ENCODE assay signal across 1 cellular context in the genomic region with DNA sequence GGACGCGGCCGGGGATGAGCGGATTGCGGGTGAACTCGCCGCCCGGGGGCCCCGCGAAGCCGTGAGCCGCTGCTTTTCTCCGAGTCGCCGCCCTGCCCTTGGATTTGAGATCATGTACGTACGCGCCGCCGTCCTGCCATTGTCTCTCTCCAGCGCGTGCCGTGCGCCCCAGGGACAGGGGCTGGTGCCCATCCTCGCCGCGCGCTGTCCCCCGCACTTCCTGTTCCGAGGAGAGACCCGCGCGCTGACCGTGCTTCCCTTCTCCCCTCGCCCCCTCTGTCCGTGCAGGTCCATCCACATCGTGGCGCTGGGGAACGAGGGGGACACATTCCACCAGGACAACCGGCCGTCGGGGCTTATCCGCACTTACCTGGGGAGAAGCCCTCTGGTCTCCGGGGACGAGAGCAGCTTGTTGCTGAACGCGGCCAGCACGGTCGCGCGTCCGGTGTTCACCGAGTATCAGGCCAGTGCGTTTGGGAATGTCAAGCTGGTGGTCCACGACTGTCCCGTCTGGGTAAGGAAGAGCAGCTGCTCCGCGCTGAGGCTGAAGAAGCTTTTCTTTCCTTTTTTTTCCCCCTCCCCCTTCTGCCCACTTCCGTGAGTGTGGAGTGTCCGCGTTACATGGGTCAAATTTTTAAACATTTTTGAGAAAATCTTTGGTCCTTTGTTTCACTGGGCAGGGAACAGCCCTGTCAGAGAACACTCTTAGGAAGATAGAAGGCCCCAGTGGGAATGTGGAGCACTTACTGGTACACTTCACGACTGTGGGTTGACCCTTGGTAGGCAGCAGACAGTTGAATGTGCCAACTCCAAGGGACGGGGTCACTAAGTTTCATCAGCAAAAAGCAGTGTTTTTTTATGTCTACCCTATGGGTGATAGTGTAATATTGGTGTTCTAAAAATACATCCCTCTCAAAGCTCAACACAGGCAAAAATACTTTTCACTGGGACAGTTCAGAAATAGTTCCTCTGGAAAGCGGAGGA.
A peak's percentile ranks its signal among the peaks of the same experiment; 100 is the strongest.
TF ChIP-seq lines count a peak whose summit lies in the region.

No MANE protein-coding gene starts in this region.

TF ChIP-seq in HepG2, 621 proteins besides CTCF, POLR2A, EP300 and RAD21 (continued from another document and continues in another):
- TF ChIP-seq, protein P1, sequence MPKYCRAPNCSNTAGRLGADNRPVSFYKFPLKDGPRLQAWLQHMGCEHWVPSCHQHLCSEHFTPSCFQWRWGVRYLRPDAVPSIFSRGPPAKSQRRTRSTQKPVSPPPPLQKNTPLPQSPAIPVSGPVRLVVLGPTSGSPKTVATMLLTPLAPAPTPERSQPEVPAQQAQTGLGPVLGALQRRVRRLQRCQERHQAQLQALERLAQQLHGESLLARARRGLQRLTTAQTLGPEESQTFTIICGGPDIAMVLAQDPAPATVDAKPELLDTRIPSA (CRISPR knock-in tag; IDR thresholded peaks at IDR 0.05; ENCODE audit: borderline replicate concordance): 0 out of 2 replicates have a peak, but pooled peaks have one; percentile 75
- no peak for TF ChIP-seq FOXM1 (CRISPR knock-in tag; IDR thresholded peaks at IDR 0.05)
- TF ChIP-seq CBX5 (CRISPR knock-in tag; IDR thresholded peaks at IDR 0.05; ENCODE audit: borderline replicate concordance): 0 out of 2 replicates have a peak, but pooled peaks have one; percentile 50
- TF ChIP-seq, protein P2, sequence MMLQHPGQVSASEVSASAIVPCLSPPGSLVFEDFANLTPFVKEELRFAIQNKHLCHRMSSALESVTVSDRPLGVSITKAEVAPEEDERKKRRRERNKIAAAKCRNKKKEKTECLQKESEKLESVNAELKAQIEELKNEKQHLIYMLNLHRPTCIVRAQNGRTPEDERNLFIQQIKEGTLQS (CRISPR knock-in tag; IDR thresholded peaks at IDR 0.05): no peak
- no peak for TF ChIP-seq KLF13 (CRISPR knock-in tag; IDR thresholded peaks at IDR 0.05)
- TF ChIP-seq, protein P3, sequence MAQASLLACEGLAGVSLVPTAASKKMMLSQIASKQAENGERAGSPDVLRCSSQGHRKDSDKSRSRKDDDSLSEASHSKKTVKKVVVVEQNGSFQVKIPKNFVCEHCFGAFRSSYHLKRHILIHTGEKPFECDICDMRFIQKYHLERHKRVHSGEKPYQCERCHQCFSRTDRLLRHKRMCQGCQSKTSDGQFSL (CRISPR knock-in tag; IDR thresholded peaks at IDR 0.05): no peak
- TF ChIP-seq, protein P4, sequence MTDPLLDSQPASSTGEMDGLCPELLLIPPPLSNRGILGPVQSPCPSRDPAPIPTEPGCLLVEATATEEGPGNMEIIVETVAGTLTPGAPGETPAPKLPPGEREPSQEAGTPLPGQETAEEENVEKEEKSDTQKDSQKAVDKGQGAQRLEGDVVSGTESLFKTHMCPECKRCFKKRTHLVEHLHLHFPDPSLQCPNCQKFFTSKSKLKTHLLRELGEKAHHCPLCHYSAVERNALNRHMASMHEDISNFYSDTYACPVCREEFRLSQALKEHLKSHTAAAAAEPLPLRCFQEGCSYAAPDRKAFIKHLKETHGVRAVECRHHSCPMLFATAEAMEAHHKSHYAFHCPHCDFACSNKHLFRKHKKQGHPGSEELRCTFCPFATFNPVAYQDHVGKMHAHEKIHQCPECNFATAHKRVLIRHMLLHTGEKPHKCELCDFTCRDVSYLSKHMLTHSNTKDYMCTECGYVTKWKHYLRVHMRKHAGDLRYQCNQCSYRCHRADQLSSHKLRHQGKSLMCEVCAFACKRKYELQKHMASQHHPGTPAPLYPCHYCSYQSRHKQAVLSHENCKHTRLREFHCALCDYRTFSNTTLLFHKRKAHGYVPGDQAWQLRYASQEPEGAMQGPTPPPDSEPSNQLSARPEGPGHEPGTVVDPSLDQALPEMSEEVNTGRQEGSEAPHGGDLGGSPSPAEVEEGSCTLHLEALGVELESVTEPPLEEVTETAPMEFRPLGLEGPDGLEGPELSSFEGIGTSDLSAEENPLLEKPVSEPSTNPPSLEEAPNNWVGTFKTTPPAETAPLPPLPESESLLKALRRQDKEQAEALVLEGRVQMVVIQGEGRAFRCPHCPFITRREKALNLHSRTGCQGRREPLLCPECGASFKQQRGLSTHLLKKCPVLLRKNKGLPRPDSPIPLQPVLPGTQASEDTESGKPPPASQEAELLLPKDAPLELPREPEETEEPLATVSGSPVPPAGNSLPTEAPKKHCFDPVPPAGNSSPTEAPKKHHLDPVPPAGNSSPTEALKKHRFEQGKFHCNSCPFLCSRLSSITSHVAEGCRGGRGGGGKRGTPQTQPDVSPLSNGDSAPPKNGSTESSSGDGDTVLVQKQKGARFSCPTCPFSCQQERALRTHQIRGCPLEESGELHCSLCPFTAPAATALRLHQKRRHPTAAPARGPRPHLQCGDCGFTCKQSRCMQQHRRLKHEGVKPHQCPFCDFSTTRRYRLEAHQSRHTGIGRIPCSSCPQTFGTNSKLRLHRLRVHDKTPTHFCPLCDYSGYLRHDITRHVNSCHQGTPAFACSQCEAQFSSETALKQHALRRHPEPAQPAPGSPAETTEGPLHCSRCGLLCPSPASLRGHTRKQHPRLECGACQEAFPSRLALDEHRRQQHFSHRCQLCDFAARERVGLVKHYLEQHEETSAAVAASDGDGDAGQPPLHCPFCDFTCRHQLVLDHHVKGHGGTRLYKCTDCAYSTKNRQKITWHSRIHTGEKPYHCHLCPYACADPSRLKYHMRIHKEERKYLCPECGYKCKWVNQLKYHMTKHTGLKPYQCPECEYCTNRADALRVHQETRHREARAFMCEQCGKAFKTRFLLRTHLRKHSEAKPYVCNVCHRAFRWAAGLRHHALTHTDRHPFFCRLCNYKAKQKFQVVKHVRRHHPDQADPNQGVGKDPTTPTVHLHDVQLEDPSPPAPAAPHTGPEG (CRISPR knock-in tag; IDR thresholded peaks at IDR 0.05): peak; percentile 44; the same call in 1 of the 2 replicates
- no peak for TF ChIP-seq ZNF605 (CRISPR knock-in tag; IDR thresholded peaks at IDR 0.05)
- TF ChIP-seq CENPT (CRISPR knock-in tag; IDR thresholded peaks at IDR 0.05; ENCODE audit: low read depth): no peak
- TF ChIP-seq ZBTB38 (CRISPR knock-in tag; IDR thresholded peaks at IDR 0.05): no peak; the same call in 1 of the 2 replicates
- peak; percentile 34; the same call in 1 of the 2 replicates for TF ChIP-seq ZNF350 (CRISPR knock-in tag; IDR thresholded peaks at IDR 0.05; ENCODE audit: borderline replicate concordance, low read depth)
- TF ChIP-seq XBP1 (CRISPR knock-in tag; IDR thresholded peaks at IDR 0.05): no peak
- no peak for TF ChIP-seq ZNF362 (CRISPR knock-in tag; IDR thresholded peaks at IDR 0.05; ENCODE audit: borderline replicate concordance)
- TF ChIP-seq EEA1 (CRISPR knock-in tag; IDR thresholded peaks at IDR 0.05; ENCODE audit: borderline replicate concordance): no peak
- TF ChIP-seq, protein P5, sequence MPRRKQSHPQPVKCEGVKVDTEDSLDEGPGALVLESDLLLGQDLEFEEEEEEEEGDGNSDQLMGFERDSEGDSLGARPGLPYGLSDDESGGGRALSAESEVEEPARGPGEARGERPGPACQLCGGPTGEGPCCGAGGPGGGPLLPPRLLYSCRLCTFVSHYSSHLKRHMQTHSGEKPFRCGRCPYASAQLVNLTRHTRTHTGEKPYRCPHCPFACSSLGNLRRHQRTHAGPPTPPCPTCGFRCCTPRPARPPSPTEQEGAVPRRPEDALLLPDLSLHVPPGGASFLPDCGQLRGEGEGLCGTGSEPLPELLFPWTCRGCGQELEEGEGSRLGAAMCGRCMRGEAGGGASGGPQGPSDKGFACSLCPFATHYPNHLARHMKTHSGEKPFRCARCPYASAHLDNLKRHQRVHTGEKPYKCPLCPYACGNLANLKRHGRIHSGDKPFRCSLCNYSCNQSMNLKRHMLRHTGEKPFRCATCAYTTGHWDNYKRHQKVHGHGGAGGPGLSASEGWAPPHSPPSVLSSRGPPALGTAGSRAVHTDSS (CRISPR knock-in tag; conservative IDR thresholded peaks at IDR 0.05): no peak
- TF ChIP-seq, protein P6, sequence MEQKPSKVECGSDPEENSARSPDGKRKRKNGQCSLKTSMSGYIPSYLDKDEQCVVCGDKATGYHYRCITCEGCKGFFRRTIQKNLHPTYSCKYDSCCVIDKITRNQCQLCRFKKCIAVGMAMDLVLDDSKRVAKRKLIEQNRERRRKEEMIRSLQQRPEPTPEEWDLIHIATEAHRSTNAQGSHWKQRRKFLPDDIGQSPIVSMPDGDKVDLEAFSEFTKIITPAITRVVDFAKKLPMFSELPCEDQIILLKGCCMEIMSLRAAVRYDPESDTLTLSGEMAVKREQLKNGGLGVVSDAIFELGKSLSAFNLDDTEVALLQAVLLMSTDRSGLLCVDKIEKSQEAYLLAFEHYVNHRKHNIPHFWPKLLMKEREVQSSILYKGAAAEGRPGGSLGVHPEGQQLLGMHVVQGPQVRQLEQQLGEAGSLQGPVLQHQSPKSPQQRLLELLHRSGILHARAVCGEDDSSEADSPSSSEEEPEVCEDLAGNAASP (CRISPR knock-in tag; IDR thresholded peaks at IDR 0.05; ENCODE audit: borderline replicate concordance): no peak
- TF ChIP-seq ZNF772 (CRISPR knock-in tag; IDR thresholded peaks at IDR 0.05): peak; percentile 82; the same call in 1 of the 2 replicates
- no peak for TF ChIP-seq NFATC3 (CRISPR knock-in tag; IDR thresholded peaks at IDR 0.05)
- TF ChIP-seq ZHX2 (IDR thresholded peaks at IDR 0.05; ENCODE audit: low read depth): no peak
- TF ChIP-seq ZHX2 (CRISPR knock-in tag; IDR thresholded peaks at IDR 0.05; ENCODE audit: borderline replicate concordance): no peak
- no peak for TF ChIP-seq ZNF746 (CRISPR knock-in tag; IDR thresholded peaks at IDR 0.05)
- TF ChIP-seq ISL2 (CRISPR knock-in tag; IDR thresholded peaks at IDR 0.05): no peak
- TF ChIP-seq ZFP90 (CRISPR knock-in tag; IDR thresholded peaks at IDR 0.05; ENCODE audit: borderline replicate concordance): no peak
- TF ChIP-seq ZNF562 (CRISPR knock-in tag; IDR thresholded peaks at IDR 0.05; ENCODE audit: borderline replicate concordance): no peak
- TF ChIP-seq NBN (conservative IDR thresholded peaks at IDR 0.05): no peak
- no peak for TF ChIP-seq ZFP36L1 (CRISPR knock-in tag; IDR thresholded peaks at IDR 0.05)
- TF ChIP-seq ZNF724P (CRISPR knock-in tag; IDR thresholded peaks at IDR 0.05; ENCODE audit: borderline replicate concordance): no peak
- TF ChIP-seq ZKSCAN5 (CRISPR knock-in tag; IDR thresholded peaks at IDR 0.05): no peak
- TF ChIP-seq, protein P7, sequence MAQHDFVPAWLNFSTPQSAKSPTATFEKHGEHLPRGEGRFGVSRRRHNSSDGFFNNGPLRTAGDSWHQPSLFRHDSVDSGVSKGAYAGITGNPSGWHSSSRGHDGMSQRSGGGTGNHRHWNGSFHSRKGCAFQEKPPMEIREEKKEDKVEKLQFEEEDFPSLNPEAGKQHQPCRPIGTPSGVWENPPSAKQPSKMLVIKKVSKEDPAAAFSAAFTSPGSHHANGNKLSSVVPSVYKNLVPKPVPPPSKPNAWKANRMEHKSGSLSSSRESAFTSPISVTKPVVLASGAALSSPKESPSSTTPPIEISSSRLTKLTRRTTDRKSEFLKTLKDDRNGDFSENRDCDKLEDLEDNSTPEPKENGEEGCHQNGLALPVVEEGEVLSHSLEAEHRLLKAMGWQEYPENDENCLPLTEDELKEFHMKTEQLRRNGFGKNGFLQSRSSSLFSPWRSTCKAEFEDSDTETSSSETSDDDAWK (CRISPR knock-in tag; IDR thresholded peaks at IDR 0.05): no peak
- no peak for TF ChIP-seq ARNT2 (CRISPR knock-in tag; IDR thresholded peaks at IDR 0.05; ENCODE audit: low read depth)
- TF ChIP-seq DR1 (CRISPR knock-in tag; IDR thresholded peaks at IDR 0.05): no peak
- no peak for TF ChIP-seq ARNTL (CRISPR knock-in tag; IDR thresholded peaks at IDR 0.05)
